In the genomic region with DNA sequence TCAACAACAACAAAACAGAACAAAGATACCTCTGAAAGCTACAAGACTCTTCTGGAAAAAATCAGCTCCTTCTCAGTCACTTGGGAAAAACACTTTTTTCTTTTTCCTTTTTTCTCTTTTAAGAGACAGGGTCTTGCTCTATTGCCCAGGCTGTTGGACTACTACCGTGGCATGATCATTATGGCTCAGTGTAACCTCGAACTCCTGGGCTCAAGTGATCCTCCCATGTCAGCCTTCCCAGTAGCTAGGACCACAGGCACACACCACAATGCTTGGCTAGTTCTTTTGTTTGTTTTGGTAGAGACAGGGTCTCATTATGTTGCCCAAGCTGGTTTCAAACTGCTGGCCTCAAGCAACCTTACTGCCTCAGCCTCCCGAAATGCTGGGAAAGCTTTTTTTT, we compare ENCODE assay signal across 17 cellular contexts. TPM values are rescaled to one million over a fixed set of nuclear protein-coding genes. Genes with fewer than 3 reads are reported as not detected.
DNase-seq lines count a peak whose midpoint lies in the region; ATAC-seq and TF ChIP-seq lines count a peak whose summit lies in the region.
"Had no signal": no experiment of that assay in that cellular context is flagged by ENCODE, and none has a peak within 500 bp of the region (broad histone marks: within the 10 kb centered on the region; RNA-seq: fewer than 3 reads in every experiment).

No MANE protein-coding gene starts in this region.

- H3K79me2 ChIP-seq in OCI-LY7 (ENCODE audit: insufficient read depth, low read depth, low read length) (peaks cover 57% of the 10 kb centered on the region), trophoblast cell (ENCODE audit: control insufficient read depth, insufficient read depth, low read length, poor library complexity) (no peaks in the 10 kb centered on the region)

- WGBS in trophoblast cell (ENCODE audit: extremely low coverage, insufficient coverage, insufficient read length) = no CpG with 5 or more reads among the region's 3 CpGs

- no peak overlapping the region for H2BK120ac ChIP-seq in trophoblast cell (ENCODE audit: insufficient read depth, low read length, poor library complexity)

- H4K91ac ChIP-seq in trophoblast cell (ENCODE audit: low read depth, low read length) = peak overlapping the region; percentile 14

- no peak overlapping the region for H4K8ac ChIP-seq in trophoblast cell (ENCODE audit: low read depth, low read length)

- TF ChIP-seq CTCF in HEK293 (tag by site-specific recombination; IDR thresholded peaks at IDR 0.05) (no peak), OCI-LY7 (conservative IDR thresholded peaks at IDR 0.05; ENCODE audit: low read length) (no peak)

- H3K36me3 ChIP-seq in HEK293 (ENCODE audit: control insufficient read depth in 2 of 2, insufficient read depth in 1 of 2, low read length in 2 of 2) (no peaks in the 10 kb centered on the region; a peak in 1 of 3 replicates), OCI-LY7 (ENCODE audit: insufficient read depth, low read length) (no peaks in the 10 kb centered on the region), trophoblast cell (ENCODE audit: control insufficient read depth in 1 of 2, insufficient read depth in 2 of 2, low read length in 2 of 2) (peaks cover 0 to 2% of the 10 kb centered on the region in 2 experiments)

- no peak overlapping the region for H2AFZ ChIP-seq in OCI-LY7 (ENCODE audit: low read length)
- H2AFZ ChIP-seq in trophoblast cell (ENCODE audit: insufficient read depth, low read length, poor library complexity) = peak overlapping the region; percentile 54
- H2AFZ ChIP-seq: GM23248 had no signal

- no peak overlapping the region for H2BK5ac ChIP-seq in trophoblast cell (ENCODE audit: low read depth, low read length, poor library complexity)

- no peaks in the 10 kb centered on the region for H3K27me3 ChIP-seq in trophoblast cell (ENCODE audit: insufficient read depth, low read length)

- H3K4me1 ChIP-seq in HEK293 (ENCODE audit: control insufficient read depth, insufficient read depth, low read length) (peaks cover 14% of the 10 kb centered on the region), OCI-LY7 (ENCODE audit: insufficient read depth, low read length, poor library complexity, severe bottlenecking) (peaks cover 56% of the 10 kb centered on the region), trophoblast cell (ENCODE audit: control insufficient read depth in 1 of 2, insufficient read depth in 2 of 2, low read length in 2 of 2) (no peaks in the 10 kb centered on the region)

- H3K23ac ChIP-seq in trophoblast cell (ENCODE audit: low read length) = no peak overlapping the region

- peaks cover 4% of the 10 kb centered on the region; the same call in 1 of the 2 replicates for H4K20me1 ChIP-seq in OCI-LY7 (ENCODE audit: insufficient read depth, low read length)

- H3K4ac ChIP-seq in trophoblast cell (ENCODE audit: low read depth, low read length) = no peak overlapping the region

- intact Hi-C loops in OCI-LY7 (cut with micrococcal nuclease; ENCODE audit: unreplicated experiment) = no loop called here

- no peak for ATAC-seq in HG02610 (IDR thresholded peaks at IDR 0.05; ENCODE audit: unreplicated experiment)
- ATAC-seq: GM12878 had no signal

- no peak overlapping the region for H3K27ac ChIP-seq in HEK293 (ENCODE audit: extremely low read depth, low read depth, low read length)
- H3K27ac ChIP-seq in OCI-LY7 (ENCODE audit: low read depth, low read length, poor library complexity, severe bottlenecking) = peak overlapping the region; percentile 28
- no peak overlapping the region for H3K27ac ChIP-seq in trophoblast cell (ENCODE audit: low read depth, low read length)
- H3K27ac ChIP-seq: GM23248 had no signal

- POLR2A ChIA-PET in HEK293 (lab: Yijun Ruan, JAX) = interaction anchor here (1.4 kb wide), 1 partner anchor 13 kb away, joined by 4 read pairs; a partner anchor contains a TSS
- POLR2A ChIA-PET in OCI-LY7 (lab: Charles Lee) = interaction anchor here (0.6 to 3.0 kb wide), 8 partner anchors 8 to 315 kb away, joined by 3 to 13 read pairs (median 6); a partner anchor contains a TSS

- BruUV-seq in OCI-LY7 (replicated peaks; lab: Mats Ljungman, UMichigan) = no TSS peak

- H3K18ac ChIP-seq in trophoblast cell (ENCODE audit: low read length) = no peak overlapping the region

- DNase-seq in OCI-LY7 (ENCODE audit: low spot score) (no peak), trophoblast cell (no peak), NCI-H524 (lab: John Stamatoyannopoulos, UW) (no peak), inferior parietal cortex (ENCODE audit: extremely low spot score) (no peak)
- DNase-seq: C1 segment of cervical spinal cord; Calu3; CD4-positive, alpha-beta memory T cell; COR-L47; DMS53; DMS79 treated with DMSO at 0.1 percent for 48 hours; GDM1; GM23248; H7; HCEC 1CT had no signal

- no peak overlapping the region for H2BK12ac ChIP-seq in trophoblast cell (ENCODE audit: low read length)

- no peak overlapping the region for H3K14ac ChIP-seq in trophoblast cell (ENCODE audit: low read length)

- no peak overlapping the region for H3K9ac ChIP-seq in trophoblast cell (ENCODE audit: low read length)
- H3K9ac ChIP-seq: GM23248 had no signal

- no peaks in the 10 kb centered on the region for H3K9me2 ChIP-seq in OCI-LY7 (ENCODE audit: insufficient read depth, low read length)

- H3K9me3 ChIP-seq in HEK293 (ENCODE audit: control insufficient read depth, insufficient read depth, low read depth, low read length) = no peaks in the 10 kb centered on the region
- no peaks in the 10 kb centered on the region for H3K9me3 ChIP-seq in OCI-LY7 (ENCODE audit: low read length)
- H3K9me3 ChIP-seq in trophoblast cell (ENCODE audit: insufficient read depth, low read depth, low read length) = no peaks in the 10 kb centered on the region

- CTCF ChIA-PET in HEK293 (lab: Yijun Ruan, JAX) = interaction anchor here (0.6 to 1.7 kb wide), 5 partner anchors 51 to 668 kb away, joined by 3 to 4 read pairs (median 3); no protein-coding TSS in a partner anchor
- CTCF ChIA-PET in OCI-LY7 (lab: Charles Lee; ENCODE audit: unreplicated experiment) = no interaction called here

- no peak overlapping the region for H4K12ac ChIP-seq in trophoblast cell (ENCODE audit: low read depth, low read length)

- H3K4me3 ChIP-seq in HEK293 (ENCODE audit: low read depth, low read length) (no peak overlapping the region), OCI-LY7 (ENCODE audit: low read depth, low read length, poor library complexity, severe bottlenecking) (no peak overlapping the region), trophoblast cell (ENCODE audit: low read depth, low read length) (no peak overlapping the region)
- H3K4me3 ChIP-seq: GM12878, GM23248 had no signal

- peak overlapping the region; percentile 53 for H3K4me2 ChIP-seq in OCI-LY7 (ENCODE audit: low read length)
- no peak overlapping the region for H3K4me2 ChIP-seq in trophoblast cell (ENCODE audit: low read length)

- H2AK5ac ChIP-seq in trophoblast cell (ENCODE audit: low read length) = no peak overlapping the region

- H3K79me1 ChIP-seq in trophoblast cell (ENCODE audit: low read length) = no peaks in the 10 kb centered on the region

TF ChIP-seq in HEK293, 187 proteins besides CTCF, POLR2A, EP300 and RAD21:
- TF ChIP-seq ZNF121 (tag by site-specific recombination; IDR thresholded peaks at IDR 0.05) = peak; percentile 94
- no peak for TF ChIP-seq ZNF426 (tag by site-specific recombination; IDR thresholded peaks at IDR 0.05)
- TF ChIP-seq, protein P1, sequence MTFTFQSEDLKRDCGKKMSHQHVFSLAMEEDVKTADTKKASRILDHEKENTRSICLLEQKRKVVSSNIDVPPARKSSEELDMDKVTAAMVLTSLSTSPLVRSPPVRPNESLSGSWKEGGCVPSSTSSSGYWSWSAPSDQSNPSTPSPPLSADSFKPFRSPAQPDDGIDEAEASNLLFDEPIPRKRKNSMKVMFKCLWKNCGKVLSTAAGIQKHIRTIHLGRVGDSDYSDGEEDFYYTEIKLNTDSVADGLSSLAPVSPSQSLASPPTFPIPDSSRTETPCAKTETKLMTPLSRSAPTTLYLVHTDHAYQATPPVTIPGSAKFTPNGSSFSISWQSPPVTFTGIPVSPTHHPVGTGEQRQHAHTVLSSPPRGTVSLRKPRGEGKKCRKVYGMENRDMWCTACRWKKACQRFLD (tag by site-specific recombination; IDR thresholded peaks at IDR 0.05) = no peak
- TF ChIP-seq, protein P2, sequence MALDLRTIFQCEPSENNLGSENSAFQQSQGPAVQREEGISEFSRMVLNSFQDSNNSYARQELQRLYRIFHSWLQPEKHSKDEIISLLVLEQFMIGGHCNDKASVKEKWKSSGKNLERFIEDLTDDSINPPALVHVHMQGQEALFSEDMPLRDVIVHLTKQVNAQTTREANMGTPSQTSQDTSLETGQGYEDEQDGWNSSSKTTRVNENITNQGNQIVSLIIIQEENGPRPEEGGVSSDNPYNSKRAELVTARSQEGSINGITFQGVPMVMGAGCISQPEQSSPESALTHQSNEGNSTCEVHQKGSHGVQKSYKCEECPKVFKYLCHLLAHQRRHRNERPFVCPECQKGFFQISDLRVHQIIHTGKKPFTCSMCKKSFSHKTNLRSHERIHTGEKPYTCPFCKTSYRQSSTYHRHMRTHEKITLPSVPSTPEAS (tag by site-specific recombination; IDR thresholded peaks at IDR 0.05) = no peak
- no peak for TF ChIP-seq KLF16 (tag by site-specific recombination; IDR thresholded peaks at IDR 0.05)
- TF ChIP-seq, protein P3, sequence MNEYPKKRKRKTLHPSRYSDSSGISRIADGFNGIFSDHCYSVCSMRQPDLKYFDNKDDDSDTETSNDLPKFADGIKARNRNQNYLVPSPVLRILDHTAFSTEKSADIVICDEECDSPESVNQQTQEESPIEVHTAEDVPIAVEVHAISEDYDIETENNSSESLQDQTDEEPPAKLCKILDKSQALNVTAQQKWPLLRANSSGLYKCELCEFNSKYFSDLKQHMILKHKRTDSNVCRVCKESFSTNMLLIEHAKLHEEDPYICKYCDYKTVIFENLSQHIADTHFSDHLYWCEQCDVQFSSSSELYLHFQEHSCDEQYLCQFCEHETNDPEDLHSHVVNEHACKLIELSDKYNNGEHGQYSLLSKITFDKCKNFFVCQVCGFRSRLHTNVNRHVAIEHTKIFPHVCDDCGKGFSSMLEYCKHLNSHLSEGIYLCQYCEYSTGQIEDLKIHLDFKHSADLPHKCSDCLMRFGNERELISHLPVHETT (tag by site-specific recombination; IDR thresholded peaks at IDR 0.05) = no peak
- no peak for TF ChIP-seq ZNF585B (tag by site-specific recombination; IDR thresholded peaks at IDR 0.05)
- no peak for TF ChIP-seq ZNF404 (tag by site-specific recombination; IDR thresholded peaks at IDR 0.05)
- TF ChIP-seq ZNF146 (tag by site-specific recombination; IDR thresholded peaks at IDR 0.05) = peak; percentile 67
- no peak for TF ChIP-seq ZNF791 (tag by site-specific recombination; IDR thresholded peaks at IDR 0.05)
- no peak for TF ChIP-seq SALL2 (tag by site-specific recombination; IDR thresholded peaks at IDR 0.05; ENCODE audit: borderline replicate concordance)
- TF ChIP-seq ZNF157 (tag by site-specific recombination; IDR thresholded peaks at IDR 0.05) = no peak
TF ChIP-seq in HEK293: peak in this region for 2.

RNA-seq across cellular contexts. Expression of a gene that starts 12.8 kb away (rescaled TPM):
- total RNA-seq in OCI-LY7 (2014; rRNA removed; shearing (Covaris generic)) = 26.2 and 26.4 TPM in 2 replicates
- 119 and 125 TPM in 2 replicates for total RNA-seq in OCI-LY7 (2022)
- 8.7 and 9.0 TPM in 2 replicates for polyA plus RNA-seq in trophoblast cell (2013)

RNA-seq across cellular contexts. Expression of a gene that starts 13.1 kb away (rescaled TPM):
- 0.69 and 2.8 TPM in 2 replicates for total RNA-seq in OCI-LY7 (2014; rRNA removed; shearing (Covaris generic))
- 3.9 and 4.6 TPM in 2 replicates for total RNA-seq in OCI-LY7 (2022)
- polyA plus RNA-seq in trophoblast cell (2013) = 2.2 and 2.3 TPM in 2 replicates
